Comparison of ENCODE assay signal across 2 cellular contexts in genomic region chr4:47381172-47381571, GRCh38.
TF ChIP-seq lines count a peak whose summit lies in the region.

No MANE protein-coding gene starts in this region.

TF ChIP-seq in IMR-90, 13 proteins besides CTCF, POLR2A, EP300 and RAD21:
- TF ChIP-seq RFX5 (IDR thresholded peaks at IDR 0.05; ENCODE audit: low read depth, low read length), result no peak
- no peak for TF ChIP-seq CHD1 (IDR thresholded peaks at IDR 0.05; ENCODE audit: low read depth, low read length)
- no peak for TF ChIP-seq MAFK (IDR thresholded peaks at IDR 0.05; ENCODE audit: low read depth, low read length)
- TF ChIP-seq, protein P1, sequence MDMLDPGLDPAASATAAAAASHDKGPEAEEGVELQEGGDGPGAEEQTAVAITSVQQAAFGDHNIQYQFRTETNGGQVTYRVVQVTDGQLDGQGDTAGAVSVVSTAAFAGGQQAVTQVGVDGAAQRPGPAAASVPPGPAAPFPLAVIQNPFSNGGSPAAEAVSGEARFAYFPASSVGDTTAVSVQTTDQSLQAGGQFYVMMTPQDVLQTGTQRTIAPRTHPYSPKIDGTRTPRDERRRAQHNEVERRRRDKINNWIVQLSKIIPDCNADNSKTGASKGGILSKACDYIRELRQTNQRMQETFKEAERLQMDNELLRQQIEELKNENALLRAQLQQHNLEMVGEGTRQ (IDR thresholded peaks at IDR 0.05; ENCODE audit: low read depth, low read length), result no peak
- TF ChIP-seq BHLHE40 (IDR thresholded peaks at IDR 0.05; ENCODE audit: low read depth, low read length), result no peak
- no peak for TF ChIP-seq RCOR1 (IDR thresholded peaks at IDR 0.05; ENCODE audit: insufficient replicate concordance, low read length)
TF ChIP-seq in IMR-90: peak in this region for 0.

TF ChIP-seq in H1, 55 proteins besides CTCF, POLR2A, EP300 and RAD21:
- TF ChIP-seq, protein P2, sequence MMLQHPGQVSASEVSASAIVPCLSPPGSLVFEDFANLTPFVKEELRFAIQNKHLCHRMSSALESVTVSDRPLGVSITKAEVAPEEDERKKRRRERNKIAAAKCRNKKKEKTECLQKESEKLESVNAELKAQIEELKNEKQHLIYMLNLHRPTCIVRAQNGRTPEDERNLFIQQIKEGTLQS (IDR thresholded peaks at IDR 0.05; ENCODE audit: insufficient read depth, low read depth, low read length), result no peak
- TF ChIP-seq RBBP5 (IDR thresholded peaks at IDR 0.05; ENCODE audit: borderline replicate concordance, low read depth, low read length) (no peak), BRCA1 (IDR thresholded peaks at IDR 0.05; ENCODE audit: low read depth, low read length) (no peak), JUN (IDR thresholded peaks at IDR 0.05; ENCODE audit: low read depth, low read length) (no peak), ASH2L (IDR thresholded peaks at IDR 0.05; ENCODE audit: low read length) (no peak), EZH2 (IDR thresholded peaks at IDR 0.05; ENCODE audit: low read depth, low read length, severe bottlenecking) (no peak), CBX8 (IDR thresholded peaks at IDR 0.05; ENCODE audit: borderline replicate concordance, low read depth, low read length) (no peak), SP4 (IDR thresholded peaks at IDR 0.05; ENCODE audit: low read length) (no peak)
- TF ChIP-seq, protein P3, sequence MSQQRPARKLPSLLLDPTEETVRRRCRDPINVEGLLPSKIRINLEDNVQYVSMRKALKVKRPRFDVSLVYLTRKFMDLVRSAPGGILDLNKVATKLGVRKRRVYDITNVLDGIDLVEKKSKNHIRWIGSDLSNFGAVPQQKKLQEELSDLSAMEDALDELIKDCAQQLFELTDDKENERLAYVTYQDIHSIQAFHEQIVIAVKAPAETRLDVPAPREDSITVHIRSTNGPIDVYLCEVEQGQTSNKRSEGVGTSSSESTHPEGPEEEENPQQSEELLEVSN (IDR thresholded peaks at IDR 0.05), result no peak
